In the genomic region with DNA sequence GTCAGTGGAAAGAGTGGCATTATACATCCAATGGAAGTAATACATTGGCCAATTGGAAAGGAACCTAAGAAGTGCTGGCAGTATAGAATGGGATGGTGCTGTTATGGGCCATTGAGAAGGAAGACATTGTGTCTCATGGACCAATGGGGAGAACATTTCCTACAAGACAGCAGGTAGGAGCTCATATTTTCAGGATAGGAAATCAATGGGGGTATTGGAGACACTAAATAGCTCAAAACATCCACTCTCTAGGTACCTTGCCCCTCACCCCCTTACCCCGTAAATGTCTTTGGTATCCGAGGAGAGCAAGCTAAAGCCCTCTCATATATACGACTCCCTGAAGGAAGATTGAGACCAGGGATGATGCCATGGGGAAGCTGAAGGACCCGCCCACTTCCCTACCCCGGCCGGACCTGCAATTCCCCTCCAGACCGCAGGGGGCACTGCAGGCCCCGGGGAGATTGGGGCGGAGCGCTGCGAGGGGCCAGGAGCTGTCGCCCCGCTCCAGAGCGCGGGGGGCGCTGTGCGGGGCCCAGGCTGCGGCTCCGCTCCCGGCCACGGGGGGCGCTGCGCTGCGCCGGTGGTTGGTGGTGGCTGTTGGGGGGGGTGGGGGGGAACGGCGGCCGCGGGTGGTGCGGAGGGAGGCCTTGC, we compare ENCODE assay signal across 8 cellular contexts. TPM values are rescaled to one million over a fixed set of nuclear protein-coding genes. Genes with fewer than 3 reads are reported as not detected.
DNase-seq lines count a peak whose midpoint lies in the region; ATAC-seq and TF ChIP-seq lines count a peak whose summit lies in the region.

A gene with protein sequence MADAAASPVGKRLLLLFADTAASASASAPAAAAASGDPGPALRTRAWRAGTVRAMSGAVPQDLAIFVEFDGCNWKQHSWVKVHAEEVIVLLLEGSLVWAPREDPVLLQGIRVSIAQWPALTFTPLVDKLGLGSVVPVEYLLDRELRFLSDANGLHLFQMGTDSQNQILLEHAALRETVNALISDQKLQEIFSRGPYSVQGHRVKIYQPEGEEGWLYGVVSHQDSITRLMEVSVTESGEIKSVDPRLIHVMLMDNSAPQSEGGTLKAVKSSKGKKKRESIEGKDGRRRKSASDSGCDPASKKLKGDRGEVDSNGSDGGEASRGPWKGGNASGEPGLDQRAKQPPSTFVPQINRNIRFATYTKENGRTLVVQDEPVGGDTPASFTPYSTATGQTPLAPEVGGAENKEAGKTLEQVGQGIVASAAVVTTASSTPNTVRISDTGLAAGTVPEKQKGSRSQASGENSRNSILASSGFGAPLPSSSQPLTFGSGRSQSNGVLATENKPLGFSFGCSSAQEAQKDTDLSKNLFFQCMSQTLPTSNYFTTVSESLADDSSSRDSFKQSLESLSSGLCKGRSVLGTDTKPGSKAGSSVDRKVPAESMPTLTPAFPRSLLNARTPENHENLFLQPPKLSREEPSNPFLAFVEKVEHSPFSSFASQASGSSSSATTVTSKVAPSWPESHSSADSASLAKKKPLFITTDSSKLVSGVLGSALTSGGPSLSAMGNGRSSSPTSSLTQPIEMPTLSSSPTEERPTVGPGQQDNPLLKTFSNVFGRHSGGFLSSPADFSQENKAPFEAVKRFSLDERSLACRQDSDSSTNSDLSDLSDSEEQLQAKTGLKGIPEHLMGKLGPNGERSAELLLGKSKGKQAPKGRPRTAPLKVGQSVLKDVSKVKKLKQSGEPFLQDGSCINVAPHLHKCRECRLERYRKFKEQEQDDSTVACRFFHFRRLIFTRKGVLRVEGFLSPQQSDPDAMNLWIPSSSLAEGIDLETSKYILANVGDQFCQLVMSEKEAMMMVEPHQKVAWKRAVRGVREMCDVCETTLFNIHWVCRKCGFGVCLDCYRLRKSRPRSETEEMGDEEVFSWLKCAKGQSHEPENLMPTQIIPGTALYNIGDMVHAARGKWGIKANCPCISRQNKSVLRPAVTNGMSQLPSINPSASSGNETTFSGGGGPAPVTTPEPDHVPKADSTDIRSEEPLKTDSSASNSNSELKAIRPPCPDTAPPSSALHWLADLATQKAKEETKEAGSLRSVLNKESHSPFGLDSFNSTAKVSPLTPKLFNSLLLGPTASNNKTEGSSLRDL (N-terminal part only) (plus strand): TSS at position 615 of the 651 bp plus-strand sequence. CDS start 111 bp downstream, outside the sequence.

- H3K36me3 Mint-ChIP-seq in CD8-positive, alpha-beta T cell, result peaks cover 28% of the 10 kb centered on the region

- H3K27ac Mint-ChIP-seq in CD8-positive, alpha-beta T cell, result peak within 1 kb of the TSS; percentile 97

- POLR2A ChIA-PET in CD8-positive, alpha-beta T cell (lab: Charles Lee), result interaction anchor here (0.5 to 5.0 kb wide), 12 partner anchors 13 to 598 kb away, joined by 3 to 145 read pairs (median 6); a partner anchor contains a TSS

- CTCF ChIA-PET in CD8-positive, alpha-beta T cell (lab: Charles Lee), result interaction anchor here (0.7 to 9.1 kb wide), 22 partner anchors 9 to 196 kb away, joined by 3 to 154 read pairs (median 5); a partner anchor contains a TSS

- peak within 1 kb of the TSS; percentile 97 for H3K4me3 ChIP-seq in CD8-positive, alpha-beta T cell (ENCODE audit: low read depth, low read length)
- H3K4me3 ChIP-seq in HL-60 (replicated peaks; ENCODE audit: insufficient read depth, low read length) (peak within 1 kb of the TSS; percentile 56), endocrine pancreas (ENCODE audit: control insufficient read depth, insufficient read depth, low read length) (peak within 1 kb of the TSS; percentile 97)

- ATAC-seq in CD8-positive, alpha-beta T cell, result peak; percentile 89
- ATAC-seq in GM19455 (IDR thresholded peaks at IDR 0.05; ENCODE audit: unreplicated experiment), result peak; percentile 64

- peak within 1 kb of the TSS; percentile 83 for H3K27ac ChIP-seq in CD8-positive, alpha-beta T cell (ENCODE audit: low read depth, low read length)
- peak within 1 kb of the TSS; percentile 97 for H3K27ac ChIP-seq in HL-60 (replicated peaks)

- H3K27me3 Mint-ChIP-seq in CD8-positive, alpha-beta T cell (ENCODE audit: low read depth), result no peaks in the 10 kb centered on the region

- DNase-seq in CD8-positive, alpha-beta T cell, result peak; percentile 86 to 96 (median 92)
- DNase-seq in HL-60 (ENCODE audit: low read depth in 1 of 2, low spot score in 1 of 2), result peak; percentile 60 to 78
- DNase-seq in NOMO-1 treated with DMSO at 0.1 percent for 48 hours (lab: John Stamatoyannopoulos, UW; ENCODE audit: unreplicated experiment), result peak; percentile 79
- peak; percentile 93 to 95 (median 95) for DNase-seq in activated CD8-positive, alpha-beta memory T cell treated with anti-CD3 and anti-CD28 coated beads for 48 hours (ENCODE audit: low read depth in 2 of 3, low spot score in 2 of 3)
- DNase-seq in mesenteric fat pad (ENCODE audit: low spot score), result peak; percentile 97
- peak; percentile 84 for DNase-seq in stimulated activated CD8-positive, alpha-beta memory T cell treated with anti-CD3 and anti-CD28 coated beads, Interleukin-15, amount 100 ng/mL, for 1 hour (ENCODE audit: low read depth)

- H3K4me3 Mint-ChIP-seq in CD8-positive, alpha-beta T cell, result peak within 1 kb of the TSS; percentile 97

- H3K9ac ChIP-seq in endocrine pancreas (ENCODE audit: control insufficient read depth, insufficient read depth, low read length), result peak within 1 kb of the TSS; percentile 98

- H3K4me1 ChIP-seq in CD8-positive, alpha-beta T cell (ENCODE audit: insufficient read depth, low read length), result peaks cover 34% of the 10 kb centered on the region
- H3K4me1 ChIP-seq in endocrine pancreas (ENCODE audit: control insufficient read depth, insufficient read depth, low read length), result peaks cover 24% of the 10 kb centered on the region

- no peaks in the 10 kb centered on the region for H3K27me3 ChIP-seq in CD8-positive, alpha-beta T cell (ENCODE audit: insufficient read depth, low read length)
- H3K27me3 ChIP-seq in HL-60 (ENCODE audit: insufficient read depth, poor library complexity, severe bottlenecking) (no peaks in the 10 kb centered on the region), endocrine pancreas (ENCODE audit: control insufficient read depth, insufficient read depth, low read length) (no peaks in the 10 kb centered on the region)

- intact Hi-C loops in CD8-positive, alpha-beta T cell (cut with DNase I, micrococcal nuclease), result loop anchor here (1.0 to 5.0 kb wide), 14 partner anchors 14 to 1050 kb away; a partner anchor contains a TSS

- peaks cover 4% of the 10 kb centered on the region for H3K36me3 ChIP-seq in CD8-positive, alpha-beta T cell (ENCODE audit: insufficient read depth, low read length)
- H3K36me3 ChIP-seq in endocrine pancreas (ENCODE audit: control insufficient read depth, insufficient read depth, low read length), result peaks cover under 1% of the 10 kb centered on the region

- peaks cover 47% of the 10 kb centered on the region for H3K4me1 Mint-ChIP-seq in CD8-positive, alpha-beta T cell (ENCODE audit: low read depth)

- no peaks in the 10 kb centered on the region for H3K9me3 ChIP-seq in CD8-positive, alpha-beta T cell (ENCODE audit: low read length)
- H3K9me3 ChIP-seq in endocrine pancreas (ENCODE audit: control insufficient read depth, low read length), result no peaks in the 10 kb centered on the region

- TF ChIP-seq CTCF in CD8-positive, alpha-beta T cell (IDR thresholded peaks at IDR 0.05), result peak; percentile 99
- TF ChIP-seq CTCF in HL-60 (IDR thresholded peaks at IDR 0.05; ENCODE audit: insufficient read depth, low read length), result peak; percentile 77

- H3K9me3 Mint-ChIP-seq in CD8-positive, alpha-beta T cell, result peaks cover 5% of the 10 kb centered on the region

RNA-seq across cellular contexts. Expression of the gene that starts here (rescaled TPM):
- 10 to 100 TPM; 60.2 to 60.3 TPM for total RNA-seq in CD8-positive, alpha-beta T cell
- total RNA-seq in mesenteric fat pad, result 54.1 TPM

Comparison
In these comparisons a context has a peak if more than half of its experiments do, and no peak if none do; other contexts are left out.
1. Peak in every context shown above with its lines: DNase-seq, ATAC-seq, H3K4me3 ChIP-seq and H3K27ac ChIP-seq.